Comparison of ENCODE assay signal across 8 cellular contexts in genomic region chrX:40097101-40097491, GRCh38. TPM values are rescaled to one million over a fixed set of nuclear protein-coding genes. Genes with fewer than 3 reads are reported as not detected.
A peak's percentile ranks its signal among the peaks of the same experiment; 100 is the strongest.
DNase-seq lines count a peak whose midpoint lies in the region; ATAC-seq and TF ChIP-seq lines count a peak whose summit lies in the region.

No MANE protein-coding gene starts in this region.

- peak overlapping the region; percentile 72 for H3K27ac ChIP-seq in cardiac muscle cell
- peak overlapping the region; percentile 63 to 78 for H3K27ac ChIP-seq in testis

- DNase-seq in cardiac muscle cell (ENCODE audit: low read depth in 1 of 2, low spot score in 1 of 2) (peak in 1 of 2 donors; percentile 25), Right ventricle myocardium inferior (ENCODE audit: missing footprints) (no peak), kidney epithelial cell (ENCODE audit: low read depth) (no peak), testis (no peak), NCI-H774 (lab: John Stamatoyannopoulos, UW) (no peak), amniotic stem cell (lab: John Stamatoyannopoulos, UW) (no peak), NCI-H69 (lab: John Stamatoyannopoulos, UW) (no peak)
- peak; percentile 18 for DNase-seq in activated T-helper 2 cell treated with anti-CD3 and anti-CD28 coated beads, Interferon-gamma antibody, Interleukin-2, Interleukin-4, amounts not matched to agents 10 μg/mL and 5 μg/mL and 100 μg/mL, durations not matched to agents 14 hours and 24 hours and 36 hours (ENCODE audit: low spot score)

- peak overlapping the region; percentile 55 for H3K27ac Mint-ChIP-seq in activated T-helper 2 cell treated with anti-CD3 and anti-CD28 coated beads, Interferon-gamma antibody, Interleukin-2, Interleukin-4, amounts not matched to agents 10 μg/mL and 5 μg/mL and 100 μg/mL, durations not matched to agents 14 hours and 24 hours and 36 hours

- no peak for ATAC-seq in Right ventricle myocardium inferior

- H3K4me3 ChIP-seq in cardiac muscle cell = peak overlapping the region; percentile 83
- peak overlapping the region; percentile 59 for H3K4me3 ChIP-seq in kidney epithelial cell (ENCODE audit: low read depth, low read length)
- H3K4me3 ChIP-seq in testis = peak overlapping the region; percentile 60 to 81

- H3K27me3 ChIP-seq in cardiac muscle cell (peaks cover 16% of the 10 kb centered on the region), kidney epithelial cell (ENCODE audit: control insufficient read depth, insufficient read depth, low read length) (peaks cover 25% of the 10 kb centered on the region), testis (no peaks in the 10 kb centered on the region)

- peak overlapping the region; percentile 90 for H3K4me3 Mint-ChIP-seq in activated T-helper 2 cell treated with anti-CD3 and anti-CD28 coated beads, Interferon-gamma antibody, Interleukin-2, Interleukin-4, amounts not matched to agents 10 μg/mL and 5 μg/mL and 100 μg/mL, durations not matched to agents 14 hours and 24 hours and 36 hours (ENCODE audit: low read depth)

- TF ChIP-seq CTCF in cardiac muscle cell (IDR thresholded peaks at IDR 0.05; ENCODE audit: low read depth, low read length) (no peak), kidney epithelial cell (IDR thresholded peaks at IDR 0.05; ENCODE audit: insufficient read depth, low read length, poor library complexity, severe bottlenecking) (no peak), testis (IDR thresholded peaks at IDR 0.05) (no peak)

- TF ChIP-seq POLR2A in testis (IDR thresholded peaks at IDR 0.05) = no peak

- H3K36me3 ChIP-seq in cardiac muscle cell = no peaks in the 10 kb centered on the region
- H3K36me3 ChIP-seq in kidney epithelial cell (ENCODE audit: control insufficient read depth, insufficient read depth, low read length) = no peaks in the 10 kb centered on the region
- no peaks in the 10 kb centered on the region for H3K36me3 ChIP-seq in testis (ENCODE audit: low read depth, missing control alignments)

- no peaks in the 10 kb centered on the region for H3K9me3 Mint-ChIP-seq in activated T-helper 2 cell treated with anti-CD3 and anti-CD28 coated beads, Interferon-gamma antibody, Interleukin-2, Interleukin-4, amounts not matched to agents 10 μg/mL and 5 μg/mL and 100 μg/mL, durations not matched to agents 14 hours and 24 hours and 36 hours

- intact Hi-C loops in Right ventricle myocardium inferior (cut with DNase I) = loop anchor here (2.0 to 10.0 kb wide), 3 partner anchors 82 to 362 kb away; no protein-coding TSS in a partner anchor
- intact Hi-C loops in activated T-helper 2 cell treated with anti-CD3 and anti-CD28 coated beads, Interferon-gamma antibody, Interleukin-2, Interleukin-4, amounts not matched to agents 10 μg/mL and 5 μg/mL and 100 μg/mL, durations not matched to agents 14 hours and 24 hours and 36 hours (cut with micrococcal nuclease) = loop anchor here (2.0 to 10.0 kb wide), 5 partner anchors 84 to 330 kb away; no protein-coding TSS in a partner anchor
- intact Hi-C loops in testis (cut with DNase I; ENCODE audit: low total_unique reads) = loop anchor here (10.0 kb wide), 1 partner anchor 82 kb away; no protein-coding TSS in a partner anchor

- H3K27me3 Mint-ChIP-seq in activated T-helper 2 cell treated with anti-CD3 and anti-CD28 coated beads, Interferon-gamma antibody, Interleukin-2, Interleukin-4, amounts not matched to agents 10 μg/mL and 5 μg/mL and 100 μg/mL, durations not matched to agents 14 hours and 24 hours and 36 hours (ENCODE audit: low read depth) = no peaks in the 10 kb centered on the region

- WGBS in testis, 2 donors = 0% methylated on average over 26 of the region's 45 CpGs; no CpG with 5 or more reads in 1 of the 2 donors

- H3K4me1 Mint-ChIP-seq in activated T-helper 2 cell treated with anti-CD3 and anti-CD28 coated beads, Interferon-gamma antibody, Interleukin-2, Interleukin-4, amounts not matched to agents 10 μg/mL and 5 μg/mL and 100 μg/mL, durations not matched to agents 14 hours and 24 hours and 36 hours (ENCODE audit: low read depth) = peaks cover 32% of the 10 kb centered on the region

- H3K4me1 ChIP-seq in cardiac muscle cell (ENCODE audit: low read depth) (peaks cover 28% of the 10 kb centered on the region), testis (peaks cover 8% of the 10 kb centered on the region)

- H3K9me3 ChIP-seq in cardiac muscle cell (ENCODE audit: low read depth) (no peaks in the 10 kb centered on the region), testis (no peaks in the 10 kb centered on the region)

- H3K36me3 Mint-ChIP-seq in activated T-helper 2 cell treated with anti-CD3 and anti-CD28 coated beads, Interferon-gamma antibody, Interleukin-2, Interleukin-4, amounts not matched to agents 10 μg/mL and 5 μg/mL and 100 μg/mL, durations not matched to agents 14 hours and 24 hours and 36 hours (ENCODE audit: low read depth) = peaks cover 31% of the 10 kb centered on the region

RNA-seq across cellular contexts. Expression of gene BCOR, which starts 0.7 kb away (rescaled TPM):
- total RNA-seq in cardiac muscle cell (56.3 and 90.5 TPM in 2 replicates), Right ventricle myocardium inferior (16.9 TPM), kidney epithelial cell (28.5 and 29.5 TPM in 2 replicates), testis (10 to 100 TPM; 46.8 to 69.6 TPM)
- polyA plus RNA-seq in cardiac muscle cell (30.0 and 43.1 TPM in 2 replicates), testis (ENCODE audit: insufficient read depth, low read depth, low replicate concordance) (26.4 TPM)
- total RNA-seq in activated T-helper 2 cell treated with anti-CD3 and anti-CD28 coated beads, Interferon-gamma antibody, Interleukin-2, Interleukin-4, amounts not matched to agents 10 μg/mL and 5 μg/mL and 100 μg/mL, durations not matched to agents 14 hours and 24 hours and 36 hours = 74.6 and 82.2 TPM in 2 replicates
